Comparison of ENCODE assay signal across 8 cellular contexts in the genomic region with DNA sequence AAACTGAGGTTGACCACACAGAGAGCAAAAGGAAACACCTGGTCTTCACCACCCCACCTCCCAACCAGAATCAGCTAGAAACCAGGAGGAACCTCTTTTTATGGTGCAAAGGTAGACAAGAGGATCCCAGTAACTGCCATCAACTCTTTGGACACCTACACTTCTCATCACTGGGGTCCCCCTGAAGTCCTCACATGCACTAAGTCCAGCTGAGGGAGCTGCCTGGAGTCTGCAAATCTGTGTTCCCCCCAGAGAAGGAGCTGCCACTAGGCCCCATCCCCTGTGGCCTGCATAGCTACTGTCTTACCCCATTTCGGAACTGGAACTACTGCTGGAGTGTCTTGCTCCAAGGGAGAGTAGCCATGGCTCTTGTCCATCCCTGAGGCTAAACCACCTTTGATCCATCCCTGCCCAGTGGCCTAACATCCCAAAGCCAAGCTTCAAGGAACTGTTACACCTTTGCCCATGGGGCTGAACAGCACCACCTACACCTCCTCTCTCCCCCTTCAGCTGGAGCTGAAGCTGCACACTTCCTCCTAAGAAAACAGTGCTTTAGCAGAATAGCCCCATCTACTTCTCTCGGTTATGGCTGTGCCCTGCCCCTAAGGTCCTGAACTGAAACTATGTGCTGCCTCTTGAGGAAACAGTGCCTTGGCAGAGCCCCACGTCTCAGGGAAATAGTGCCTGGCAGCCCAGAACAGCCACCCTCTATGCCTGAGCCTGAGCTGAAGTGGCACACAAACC.
A peak's percentile ranks its signal among the peaks of the same experiment; 100 is the strongest.
DNase-seq lines count a peak whose midpoint lies in the region; ATAC-seq, FAIRE-seq and TF ChIP-seq lines count a peak whose summit lies in the region.

No MANE protein-coding gene starts in this region.

- FAIRE-seq in HepG2 (lab: Jason Lieb, UNC) = no peak

- H3K4me1 Mint-ChIP-seq in activated CD4-positive, alpha-beta T cell treated with anti-CD3 and anti-CD28 coated beads, Interleukin-2, amount 10 ng/mL, durations not matched to agents 24 days and 14 days = peaks cover 47% of the 10 kb centered on the region
- no peaks in the 10 kb centered on the region for H3K4me1 Mint-ChIP-seq in WTC11

- intact Hi-C loops in right lobe of liver (cut with DNase I) (loop anchor here in 1 of 2 donors (10.0 kb wide), 2 partner anchors 173 to 233 kb away; no protein-coding TSS in a partner anchor), HepG2 (cut with micrococcal nuclease; ENCODE audit: unreplicated experiment) (no loop called here), adrenal gland (cut with DNase I) (no loop called here)
- intact Hi-C loops in activated CD4-positive, alpha-beta T cell treated with anti-CD3 and anti-CD28 coated beads, Interleukin-2, amount 10 ng/mL, durations not matched to agents 24 days and 14 days (cut with micrococcal nuclease) = loop anchor here (10.0 kb wide), 2 partner anchors 233 to 383 kb away; a partner anchor contains a TSS

- H3K9ac ChIP-seq in HepG2 (ENCODE audit: insufficient read depth, low read depth, low read length) = no peak overlapping the region

- peak overlapping the region; percentile 76 for H3K27ac Mint-ChIP-seq in activated CD4-positive, alpha-beta T cell treated with anti-CD3 and anti-CD28 coated beads, Interleukin-2, amount 10 ng/mL, durations not matched to agents 24 days and 14 days
- no peak overlapping the region for H3K27ac Mint-ChIP-seq in WTC11

- no peak overlapping the region for H2AFZ ChIP-seq in HepG2 (ENCODE audit: low read length)

- CTCF ChIA-PET in HepG2 (lab: Yijun Ruan, JAX; ENCODE audit: low intra/inter-chr PET ratio, low total read pairs) = no interaction called here
- CTCF ChIA-PET in WTC11 (lab: Charles Lee) = interaction anchor here (1.0 to 2.3 kb wide), 6 partner anchors 22 to 264 kb away, joined by 3 to 12 read pairs (median 5); no protein-coding TSS in a partner anchor

- H3K4me3 Mint-ChIP-seq in activated CD4-positive, alpha-beta T cell treated with anti-CD3 and anti-CD28 coated beads, Interleukin-2, amount 10 ng/mL, durations not matched to agents 24 days and 14 days = peak overlapping the region; percentile 65
- H3K4me3 Mint-ChIP-seq in WTC11 = no peak overlapping the region

- H3K27me3 ChIP-seq in right lobe of liver = no peaks in the 10 kb centered on the region
- H3K27me3 ChIP-seq in HepG2 (ENCODE audit: control insufficient read depth in 1 of 2, insufficient read depth in 2 of 2, low read length in 2 of 2) = no peaks in the 10 kb centered on the region
- no peaks in the 10 kb centered on the region for H3K27me3 ChIP-seq in upper lobe of left lung
- peaks cover 9% of the 10 kb centered on the region for H3K27me3 ChIP-seq in adrenal gland

- H3K4me3 ChIP-seq in right lobe of liver = no peak overlapping the region
- no peak overlapping the region for H3K4me3 ChIP-seq in HepG2 (replicated peaks in 1 of 3; ENCODE audit: insufficient read depth in 1 of 3, low read depth in 2 of 3, low read length in 3 of 3)
- H3K4me3 ChIP-seq in upper lobe of left lung = no peak overlapping the region
- no peak overlapping the region for H3K4me3 ChIP-seq in adrenal gland

- in situ Hi-C loops in HepG2 (cut with HindIII; ENCODE audit: extremely low pct_ligation_motif_present, low pct_unique_long_range_greater_than_20kb) = loop anchor here (10.0 kb wide), 1 partner anchor 253 kb away; no protein-coding TSS in a partner anchor

- H3K27me3 Mint-ChIP-seq in activated CD4-positive, alpha-beta T cell treated with anti-CD3 and anti-CD28 coated beads, Interleukin-2, amount 10 ng/mL, durations not matched to agents 24 days and 14 days = peaks cover 9% of the 10 kb centered on the region
- peaks cover 40% of the 10 kb centered on the region for H3K27me3 Mint-ChIP-seq in WTC11 (ENCODE audit: low read depth)

- POLR2A ChIA-PET in HepG2 (lab: Yijun Ruan, JAX) (no interaction called here), WTC11 (lab: Charles Lee) (no interaction called here)

- H3K4me1 ChIP-seq in right lobe of liver (no peaks in the 10 kb centered on the region), HepG2 (ENCODE audit: insufficient read depth, low read length) (no peaks in the 10 kb centered on the region), upper lobe of left lung (no peaks in the 10 kb centered on the region), adrenal gland (replicated peaks in 1 of 2) (no peaks in the 10 kb centered on the region)

- no peaks in the 10 kb centered on the region for H3K79me2 ChIP-seq in HepG2 (ENCODE audit: insufficient read depth, low read length)

- peaks cover 30% of the 10 kb centered on the region for H3K9me3 Mint-ChIP-seq in activated CD4-positive, alpha-beta T cell treated with anti-CD3 and anti-CD28 coated beads, Interleukin-2, amount 10 ng/mL, durations not matched to agents 24 days and 14 days
- H3K9me3 Mint-ChIP-seq in WTC11 = peaks cover 11% of the 10 kb centered on the region

- H3K36me3 Mint-ChIP-seq in activated CD4-positive, alpha-beta T cell treated with anti-CD3 and anti-CD28 coated beads, Interleukin-2, amount 10 ng/mL, durations not matched to agents 24 days and 14 days (ENCODE audit: low read depth) = peaks cover 8% of the 10 kb centered on the region
- H3K36me3 Mint-ChIP-seq in WTC11 = no peaks in the 10 kb centered on the region

- H3K36me3 ChIP-seq in right lobe of liver (no peaks in the 10 kb centered on the region), HepG2 (replicated peaks in 1 of 2; ENCODE audit: control insufficient read depth in 1 of 2, insufficient read depth in 2 of 2, low read length in 2 of 2) (no peaks in the 10 kb centered on the region), upper lobe of left lung (no peaks in the 10 kb centered on the region), adrenal gland (replicated peaks in 1 of 2) (no peaks in the 10 kb centered on the region)

- TF ChIP-seq CTCF in right lobe of liver (IDR thresholded peaks at IDR 0.05) (no peak), HepG2 (CRISPR knock-in tag; IDR thresholded peaks at IDR 0.05) (no peak), upper lobe of left lung (IDR thresholded peaks at IDR 0.05) (no peak), adrenal gland (IDR thresholded peaks at IDR 0.05) (no peak), WTC11 (IDR thresholded peaks at IDR 0.05) (no peak)

- H3K9me3 ChIP-seq in right lobe of liver = no peaks in the 10 kb centered on the region
- H3K9me3 ChIP-seq in HepG2 (ENCODE audit: low read length) = no peaks in the 10 kb centered on the region
- H3K9me3 ChIP-seq in upper lobe of left lung = peaks cover 0 to 7% (median 3%) of the 10 kb centered on the region in 4 donors
- H3K9me3 ChIP-seq in adrenal gland (replicated peaks in 1 of 3) = peaks cover 0 to 8% (median 0%) of the 10 kb centered on the region in 3 donors

- H4K20me1 ChIP-seq in HepG2 (ENCODE audit: insufficient read depth, low read length) = no peaks in the 10 kb centered on the region

- BruUV-seq in HepG2 (replicated peaks; lab: Mats Ljungman, UMichigan) = no TSS peak

- TF ChIP-seq POLR2A in right lobe of liver (IDR thresholded peaks at IDR 0.05) (no peak), HepG2 (IDR thresholded peaks at IDR 0.05; ENCODE audit: insufficient read depth in 1 of 2, low read depth in 2 of 2, low read length in 2 of 2) (no peak), upper lobe of left lung (IDR thresholded peaks at IDR 0.05) (no peak), adrenal gland (IDR thresholded peaks at IDR 0.05) (no peak)

- WGBS in right lobe of liver (ENCODE audit: insufficient coverage, low coverage, low lambda C conversion rate, missing lambda C conversion rate) = 43% methylated on average over 1 of the region's 3 CpGs
- 0% methylated on average over 1 of the region's 3 CpGs for WGBS in HepG2 (ENCODE audit: low lambda C conversion rate)
- 7 to 29% methylated on average over 2 to 3 of the region's 3 CpGs for WGBS in upper lobe of left lung, 2 donors
- 26 to 54% (median 34%) methylated on average over 3 of the region's 3 CpGs for WGBS in adrenal gland, 4 donors

- no peak overlapping the region for H3K27ac ChIP-seq in right lobe of liver
- H3K27ac ChIP-seq in HepG2 (ENCODE audit: extremely low read length, insufficient read depth, low read length) = no peak overlapping the region
- H3K27ac ChIP-seq in upper lobe of left lung = peak overlapping the region in 1 of 4 donors; percentile 57
- no peak overlapping the region for H3K27ac ChIP-seq in adrenal gland

- ATAC-seq in right lobe of liver (peak; percentile 14 to 42 (median 28)), HepG2 (no peak), HG03060 (IDR thresholded peaks at IDR 0.05; ENCODE audit: low read depth, unreplicated experiment) (peak; percentile 56), upper lobe of left lung (ENCODE audit: low FRiP score in 2 of 2) (peak; percentile 24 to 56), WTC11 (no peak)

- no peak for TF ChIP-seq RAD21 in HepG2 (CRISPR knock-in tag; IDR thresholded peaks at IDR 0.05)

- DNase-seq in right lobe of liver = no peak
- no peak for DNase-seq in HepG2 (ENCODE audit: low spot score)
- peak; percentile 86 for DNase-seq in activated CD4-positive, alpha-beta T cell treated with anti-CD3 and anti-CD28 coated beads, Interleukin-2, amount 10 ng/mL, durations not matched to agents 24 days and 14 days
- no peak for DNase-seq in upper lobe of left lung
- DNase-seq in adrenal gland = no peak
- no peak for DNase-seq in cerebellar cortex (ENCODE audit: low spot score)
- DNase-seq in WTC11 (ENCODE audit: low spot score) = no peak

- no peak for TF ChIP-seq EP300 in HepG2 (IDR thresholded peaks at IDR 0.05; ENCODE audit: low read depth in 2 of 2, low read length in 2 of 2)
- TF ChIP-seq EP300 in HepG2 (CRISPR knock-in tag; IDR thresholded peaks at IDR 0.05; ENCODE audit: borderline replicate concordance) = no peak
- TF ChIP-seq EP300 in upper lobe of left lung (IDR thresholded peaks at IDR 0.05) = no peak

- H3K4me2 ChIP-seq in HepG2 (ENCODE audit: low read depth, low read length) = no peak overlapping the region

TF ChIP-seq in HepG2, 621 proteins besides CTCF, POLR2A, EP300 and RAD21 (continues in another document):
- no peak for TF ChIP-seq ZNF138 (CRISPR knock-in tag; IDR thresholded peaks at IDR 0.05; ENCODE audit: low read depth)

TF ChIP-seq in WTC11, 78 proteins besides CTCF, POLR2A, EP300 and RAD21 (continues in another document):
- TF ChIP-seq, protein P1, sequence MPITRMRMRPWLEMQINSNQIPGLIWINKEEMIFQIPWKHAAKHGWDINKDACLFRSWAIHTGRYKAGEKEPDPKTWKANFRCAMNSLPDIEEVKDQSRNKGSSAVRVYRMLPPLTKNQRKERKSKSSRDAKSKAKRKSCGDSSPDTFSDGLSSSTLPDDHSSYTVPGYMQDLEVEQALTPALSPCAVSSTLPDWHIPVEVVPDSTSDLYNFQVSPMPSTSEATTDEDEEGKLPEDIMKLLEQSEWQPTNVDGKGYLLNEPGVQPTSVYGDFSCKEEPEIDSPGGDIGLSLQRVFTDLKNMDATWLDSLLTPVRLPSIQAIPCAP (CRISPR knock-in tag; IDR thresholded peaks at IDR 0.05) = no peak
- TF ChIP-seq NR1H2 (CRISPR knock-in tag; IDR thresholded peaks at IDR 0.05) (no peak), GABPB1 (CRISPR knock-in tag; IDR thresholded peaks at IDR 0.05) (no peak), PRRX2 (CRISPR knock-in tag; IDR thresholded peaks at IDR 0.05) (no peak)

Comparison
In these comparisons a context has a peak if more than half of its experiments do, and no peak if none do; other contexts are left out.
1. ATAC-seq: peak in right lobe of liver (4 of 4), HG03060 (single experiment) and upper lobe of left lung (2 of 2); none in HepG2 (single experiment) and WTC11 (single experiment).